ENCODE assay signal across 3 cellular contexts in genomic region chr7:83430289-83430688, GRCh38.
TF ChIP-seq lines count a peak whose summit lies in the region.

No MANE protein-coding gene starts in this region.

TF ChIP-seq in HEK293, 187 proteins besides CTCF, POLR2A, EP300 and RAD21:
- peak; percentile 61; the same call in 1 of the 2 replicates for TF ChIP-seq ZNF146 (tag by site-specific recombination; IDR thresholded peaks at IDR 0.05)
TF ChIP-seq in HEK293: peak in this region for 1; not testable (repeated sequence) for 186.

TF ChIP-seq in WTC11, 78 proteins besides CTCF, POLR2A, EP300 and RAD21:
- TF ChIP-seq NFE2L1 (CRISPR knock-in tag; IDR thresholded peaks at IDR 0.05): 0 out of 2 replicates have a peak, but pooled peaks have one; percentile 30
TF ChIP-seq in WTC11: peak in this region for 1; not testable (repeated sequence) for 77.

TF ChIP-seq in H1, 55 proteins besides CTCF, POLR2A, EP300 and RAD21:
- peak; percentile 66; the same call in 1 of the 2 replicates for TF ChIP-seq KDM1A (IDR thresholded peaks at IDR 0.05; ENCODE audit: borderline replicate concordance, low read length)
